ENCODE assay signal across 7 cellular contexts in the genomic region with DNA sequence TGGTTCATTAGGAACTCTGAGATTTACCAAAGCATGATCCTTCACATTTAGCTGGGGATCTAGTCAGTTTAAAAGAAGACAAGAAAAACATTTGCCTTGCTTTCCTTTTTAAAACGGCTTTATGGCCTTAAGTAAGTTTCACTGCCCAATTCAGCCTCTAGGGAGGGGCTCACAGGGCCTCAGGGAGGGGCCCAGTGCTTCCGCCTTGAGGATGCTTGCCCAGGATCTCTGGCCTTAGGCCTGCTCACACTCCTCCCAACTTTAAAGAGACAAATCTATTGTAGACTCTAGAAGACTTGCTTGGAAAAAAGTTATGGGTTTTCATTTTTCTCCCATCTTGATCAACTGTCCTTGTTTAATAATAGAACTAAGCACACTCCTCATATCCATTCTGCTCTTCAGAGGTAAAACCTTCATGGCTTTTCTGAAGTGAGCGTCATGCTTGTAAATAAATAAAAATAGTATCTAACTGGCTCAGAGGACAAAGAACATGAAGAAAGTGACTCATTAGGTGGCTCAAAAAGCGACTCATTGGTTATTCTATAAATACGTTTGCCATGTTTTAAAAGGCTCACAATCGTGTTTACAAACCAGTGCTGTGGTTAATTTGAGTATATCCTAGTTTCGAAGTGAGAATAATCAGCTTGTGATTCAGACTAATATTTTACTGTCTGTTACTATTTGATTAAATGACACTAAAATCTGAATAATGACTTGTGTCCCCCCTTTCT. TPM values are rescaled to one million over a fixed set of nuclear protein-coding genes. Genes with fewer than 3 reads are reported as not detected.
A peak's percentile ranks its signal among the peaks of the same experiment; 100 is the strongest.
DNase-seq lines count a peak whose midpoint lies in the region; ATAC-seq, FAIRE-seq and TF ChIP-seq lines count a peak whose summit lies in the region.

No MANE protein-coding gene starts in this region.

- CTCF ChIA-PET in endothelial cell of umbilical vein (lab: Charles Lee) = no interaction called here

- no peak for DNase-seq in endothelial cell of umbilical vein (ENCODE audit: low read depth, low spot score)
- DNase-seq in smooth muscle cell (lab: John Stamatoyannopoulos, UW; ENCODE audit: unreplicated experiment) = no peak
- DNase-seq in HuH-7 (ENCODE audit: low spot score) = no peak
- no peak for DNase-seq in globus pallidus (ENCODE audit: low spot score)
- no peak for DNase-seq in activated CD4-positive, alpha-beta T cell treated with anti-CD3 and anti-CD28 coated beads, Interleukin-2, amount 50 U/mL, for 4 hours

- no peaks in the 10 kb centered on the region for H3K9me1 ChIP-seq in endothelial cell of umbilical vein (replicated peaks; ENCODE audit: control insufficient read depth, extremely low read depth, insufficient read depth, low read length)

- POLR2A ChIA-PET in endothelial cell of umbilical vein (lab: Charles Lee) = no interaction called here

- H3K36me3 ChIP-seq in endothelial cell of umbilical vein (ENCODE audit: control insufficient read depth in 2 of 2, extremely low read depth in 1 of 2, insufficient read depth in 2 of 2, low read length in 2 of 2) = peaks cover 2 to 10% of the 10 kb centered on the region in 2 experiments
- H3K36me3 ChIP-seq in smooth muscle cell (ENCODE audit: low read depth) = peaks cover under 1% of the 10 kb centered on the region

- no TSS peak for BruUV-seq in endothelial cell of umbilical vein (replicated peaks; lab: Mats Ljungman, UMichigan)

- WGBS in smooth muscle cell (ENCODE audit: low lambda C conversion rate) = 53% methylated on average over 7 of the region's 7 CpGs

- no peaks in the 10 kb centered on the region for H3K9me3 ChIP-seq in endothelial cell of umbilical vein (replicated peaks; ENCODE audit: control insufficient read depth, insufficient read depth, low read length)
- H3K9me3 ChIP-seq in smooth muscle cell (replicated peaks; ENCODE audit: low read depth) = no peaks in the 10 kb centered on the region

- H4K20me1 ChIP-seq in endothelial cell of umbilical vein (replicated peaks; ENCODE audit: control insufficient read depth, extremely low read depth, insufficient read depth, low read length) (no peaks in the 10 kb centered on the region), smooth muscle cell (ENCODE audit: low read depth) (no peaks in the 10 kb centered on the region)

- no peak overlapping the region for H3K4me2 ChIP-seq in endothelial cell of umbilical vein (ENCODE audit: insufficient read depth, low read length)
- H3K4me2 ChIP-seq in smooth muscle cell = no peak overlapping the region

- dilution Hi-C loops in endothelial cell of umbilical vein (cut with MboI; ENCODE audit: extremely low pct_ligation_motif_present, low sequenced_read_pairs) = no loop called here

- peak; percentile 55 for FAIRE-seq in endothelial cell of umbilical vein (lab: Jason Lieb, UNC)

- H2AFZ ChIP-seq in endothelial cell of umbilical vein (ENCODE audit: low read depth, low read length) = no peak overlapping the region
- H2AFZ ChIP-seq in smooth muscle cell (ENCODE audit: low read depth) = no peak overlapping the region

- H3F3A ChIP-seq in smooth muscle cell (ENCODE audit: low read depth) = peaks cover 3% of the 10 kb centered on the region

- no peak for TF ChIP-seq POLR2A in endothelial cell of umbilical vein (IDR thresholded peaks at IDR 0.05; ENCODE audit: low read depth, low read length)

- no peaks in the 10 kb centered on the region for H3K27me3 ChIP-seq in endothelial cell of umbilical vein (ENCODE audit: control insufficient read depth in 2 of 2, insufficient read depth in 2 of 2, low read length in 2 of 2)
- no peaks in the 10 kb centered on the region for H3K27me3 ChIP-seq in smooth muscle cell (ENCODE audit: low read depth)

- H3K27ac ChIP-seq in endothelial cell of umbilical vein (ENCODE audit: insufficient read depth, low read depth, low read length) (no peak overlapping the region), smooth muscle cell (ENCODE audit: low read depth) (peak overlapping the region; percentile 31)

- H3K4me1 ChIP-seq in endothelial cell of umbilical vein (ENCODE audit: control insufficient read depth, extremely low read depth, insufficient read depth, low read length) (no peaks in the 10 kb centered on the region), smooth muscle cell (ENCODE audit: low read depth) (peaks cover 17% of the 10 kb centered on the region)

- no peak for TF ChIP-seq CTCF in endothelial cell of umbilical vein (IDR thresholded peaks at IDR 0.05; ENCODE audit: extremely low read depth in 1 of 2, insufficient read depth in 1 of 2, low read depth in 1 of 2, low read length in 2 of 2)
- TF ChIP-seq CTCF in smooth muscle cell (IDR thresholded peaks at IDR 0.05; ENCODE audit: borderline replicate concordance, insufficient read depth, poor library complexity, severe bottlenecking) = no peak

- ATAC-seq in GM19023 (IDR thresholded peaks at IDR 0.05; ENCODE audit: unreplicated experiment) (peak; percentile 52), HG03039 (IDR thresholded peaks at IDR 0.05; ENCODE audit: unreplicated experiment) (peak; percentile 63)

- no peaks in the 10 kb centered on the region for H3K79me2 ChIP-seq in endothelial cell of umbilical vein (ENCODE audit: control insufficient read depth, insufficient read depth, low read length)
- no peaks in the 10 kb centered on the region for H3K79me2 ChIP-seq in smooth muscle cell (ENCODE audit: low read depth)

- H3K9ac ChIP-seq in endothelial cell of umbilical vein (replicated peaks; ENCODE audit: extremely low read depth, insufficient read depth, low read length) (no peak overlapping the region), smooth muscle cell (ENCODE audit: low read depth) (no peak overlapping the region)

- no peak overlapping the region for H3K4me3 ChIP-seq in endothelial cell of umbilical vein (replicated peaks in 1 of 3; ENCODE audit: insufficient read depth in 1 of 3, low read depth in 1 of 3, low read length in 3 of 3)
- no peak overlapping the region for H3K4me3 ChIP-seq in smooth muscle cell

- intact Hi-C loops in endothelial cell of umbilical vein (cut with micrococcal nuclease) = no loop called here

TF ChIP-seq in endothelial cell of umbilical vein, 7 proteins besides CTCF, POLR2A, EP300 and RAD21:
- TF ChIP-seq POLR2AphosphoS5 (IDR thresholded peaks at IDR 0.05; ENCODE audit: insufficient read depth, low read depth, low read length) = no peak
- peak; percentile 19 for TF ChIP-seq FOS (IDR thresholded peaks at IDR 0.05; ENCODE audit: borderline replicate concordance, insufficient read depth, low read length)
- TF ChIP-seq, protein P1, sequence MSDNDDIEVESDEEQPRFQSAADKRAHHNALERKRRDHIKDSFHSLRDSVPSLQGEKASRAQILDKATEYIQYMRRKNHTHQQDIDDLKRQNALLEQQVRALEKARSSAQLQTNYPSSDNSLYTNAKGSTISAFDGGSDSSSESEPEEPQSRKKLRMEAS (IDR thresholded peaks at IDR 0.05; ENCODE audit: insufficient read depth, insufficient read length) = no peak
- TF ChIP-seq MYC (IDR thresholded peaks at IDR 0.05; ENCODE audit: low read depth, low read length) = no peak
- no peak for TF ChIP-seq JUN (IDR thresholded peaks at IDR 0.05; ENCODE audit: borderline replicate concordance, insufficient read depth, insufficient read length, low read depth)

RNA-seq across cellular contexts. Expression of a gene that starts 13.7 kb away (rescaled TPM):
- total RNA-seq in endothelial cell of umbilical vein (59.3 and 60.8 TPM in 2 replicates), smooth muscle cell (123 and 134 TPM in 2 replicates)
- polyA plus RNA-seq in endothelial cell of umbilical vein (40.7 and 50.8 TPM in 2 replicates), smooth muscle cell (122 and 128 TPM in 2 replicates)
- 60.8 and 65.1 TPM in 2 replicates for polyA plus RNA-seq in endothelial cell of umbilical vein (2011; cell fraction: cytosol; rRNA removed)
- polyA plus RNA-seq in endothelial cell of umbilical vein (2011; cell fraction: nucleus; rRNA removed) = 49.4 and 59.8 TPM in 2 replicates
- 60.3 and 67.7 TPM in 2 replicates for polyA plus RNA-seq in endothelial cell of umbilical vein (2012)
- 40.8 and 47.0 TPM in 2 replicates for polyA minus RNA-seq in endothelial cell of umbilical vein
- 36.2 TPM for polyA minus RNA-seq in endothelial cell of umbilical vein (2011; cell fraction: cytosol; rRNA and poly(A)+ RNA removed)
- 28.3 and 34.8 TPM in 2 replicates for polyA minus RNA-seq in endothelial cell of umbilical vein (2011; cell fraction: nucleus; rRNA and poly(A)+ RNA removed)
